20 cellular contexts compared by ENCODE assay signal in the genomic region with DNA sequence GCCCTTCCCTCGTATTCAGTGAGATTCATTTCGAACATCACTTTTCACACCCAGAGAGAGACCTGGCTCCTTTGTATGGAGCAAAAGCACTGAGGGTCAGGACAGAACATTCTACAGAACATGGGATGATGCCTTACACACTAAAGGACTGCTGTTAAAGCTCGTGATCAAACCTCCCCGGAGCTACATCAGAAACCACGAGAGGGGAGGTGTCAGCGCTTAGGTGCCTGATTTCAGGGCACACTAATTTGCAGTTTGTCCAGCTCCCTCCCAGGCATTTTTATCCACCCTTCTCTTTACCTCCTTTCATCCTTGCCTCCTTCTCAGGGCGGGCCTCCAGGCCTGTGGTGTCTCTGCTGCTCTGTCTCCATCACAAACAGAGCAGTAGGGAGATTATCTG.
DNase-seq lines count a peak whose midpoint lies in the region; ATAC-seq, FAIRE-seq and TF ChIP-seq lines count a peak whose summit lies in the region.
"Had no signal": no experiment of that assay in that cellular context is flagged by ENCODE, and none has a peak within 500 bp of the region (broad histone marks: within the 10 kb centered on the region; RNA-seq: fewer than 3 reads in every experiment).

No MANE protein-coding gene starts in this region.

- H3K9ac ChIP-seq in BLaER1 (no peak overlapping the region), OCI-LY1 (ENCODE audit: low read length) (no peak overlapping the region)

- H3F3A ChIP-seq in OCI-LY1 (ENCODE audit: insufficient read depth, low read length) = no peaks in the 10 kb centered on the region

- H3K79me2 ChIP-seq in OCI-LY1 (ENCODE audit: insufficient read depth, low read length) (no peaks in the 10 kb centered on the region), hepatocyte (no peaks in the 10 kb centered on the region)

- H3K27me3 ChIP-seq in BLaER1 (no peaks in the 10 kb centered on the region), OCI-LY1 (ENCODE audit: insufficient read depth, low read length) (no peaks in the 10 kb centered on the region), hepatocyte (peaks cover 18% of the 10 kb centered on the region)

- H3K27me3 Mint-ChIP-seq in naive B cell (no peaks in the 10 kb centered on the region), natural killer cell (ENCODE audit: low read depth in 2 of 2) (peaks cover 28 to 37% of the 10 kb centered on the region in 2 donors)

- no peaks in the 10 kb centered on the region for H3K9me3 Mint-ChIP-seq in naive B cell
- H3K9me3 Mint-ChIP-seq in natural killer cell = no peaks in the 10 kb centered on the region
- H3K9me3 Mint-ChIP-seq: CD14-positive monocyte; CD8-positive, alpha-beta T cell had no signal

- H3K9me2 ChIP-seq in OCI-LY1 (ENCODE audit: low read depth, low read length) (no peaks in the 10 kb centered on the region), hepatocyte (replicated peaks; ENCODE audit: insufficient read depth) (no peaks in the 10 kb centered on the region)

- H3K4me1 Mint-ChIP-seq in naive B cell = peaks cover 68 to 89% (median 71%) of the 10 kb centered on the region in 3 donors
- no peaks in the 10 kb centered on the region for H3K4me1 Mint-ChIP-seq in natural killer cell

- H3K4me3 ChIP-seq in BLaER1 = no peak overlapping the region
- H3K4me3 ChIP-seq in OCI-LY1 (ENCODE audit: low read depth, low read length, poor library complexity, severe bottlenecking) = no peak overlapping the region
- no peak overlapping the region for H3K4me3 ChIP-seq in hepatocyte

- H3K4me1 ChIP-seq in BLaER1 (peaks cover 96% of the 10 kb centered on the region), OCI-LY1 (ENCODE audit: insufficient read depth, low read length, severe bottlenecking) (peaks cover 85% of the 10 kb centered on the region), hepatocyte (ENCODE audit: insufficient read depth) (no peaks in the 10 kb centered on the region)

- peak overlapping the region in 2 of 8 donors; percentile 52 to 66 for H3K4me3 Mint-ChIP-seq in naive B cell
- H3K4me3 Mint-ChIP-seq in natural killer cell = no peak overlapping the region
- H3K4me3 Mint-ChIP-seq: CD14-positive monocyte; CD8-positive, alpha-beta T cell had no signal

- FAIRE-seq in urothelium cell line (lab: Jason Lieb, UNC) = peak; percentile 66
- FAIRE-seq: D721Med, GM12892, GM19239, H1 had no signal

- H3K27ac Mint-ChIP-seq in naive B cell (peak overlapping the region in 4 of 6 donors; percentile 45 to 93 (median 70)), natural killer cell (no peak overlapping the region)
- H3K27ac Mint-ChIP-seq: CD14-positive monocyte; CD8-positive, alpha-beta T cell had no signal

- TF ChIP-seq CTCF in OCI-LY1 (IDR thresholded peaks at IDR 0.05; ENCODE audit: low read length) (no peak), natural killer cell (IDR thresholded peaks at IDR 0.05) (no peak), hepatocyte (IDR thresholded peaks at IDR 0.05; ENCODE audit: poor library complexity) (no peak)

- H4K20me1 ChIP-seq in BLaER1 (no peaks in the 10 kb centered on the region), OCI-LY1 (ENCODE audit: insufficient read depth, low read length) (no peaks in the 10 kb centered on the region), hepatocyte (ENCODE audit: insufficient read depth, poor library complexity, severe bottlenecking) (no peaks in the 10 kb centered on the region)

- no peaks in the 10 kb centered on the region for H3K9me3 ChIP-seq in BLaER1
- H3K9me3 ChIP-seq in OCI-LY1 (ENCODE audit: low read length) = no peaks in the 10 kb centered on the region
- no peaks in the 10 kb centered on the region for H3K9me3 ChIP-seq in hepatocyte (ENCODE audit: low read depth)

- no peak for ATAC-seq in naive B cell (ENCODE audit: low read depth in 2 of 2)
- ATAC-seq in natural killer cell = no peak
- no peak for ATAC-seq in HG03097 (IDR thresholded peaks at IDR 0.05; ENCODE audit: low FRiP score, unreplicated experiment)
- ATAC-seq: CD8-positive, alpha-beta T cell had no signal

- intact Hi-C loops in natural killer cell (cut with micrococcal nuclease) = no loop called here

- H2AFZ ChIP-seq in OCI-LY1 (ENCODE audit: low read length) (no peak overlapping the region), hepatocyte (no peak overlapping the region)

- H3K4me2 ChIP-seq in BLaER1 = peak overlapping the region; percentile 89
- H3K4me2 ChIP-seq in OCI-LY1 (ENCODE audit: low read length) = no peak overlapping the region
- no peak overlapping the region for H3K4me2 ChIP-seq in hepatocyte

- H3K27ac ChIP-seq in BLaER1 (peak overlapping the region; percentile 86; the same call in 1 of the 2 replicates), OCI-LY1 (ENCODE audit: low read depth, low read length, poor library complexity, severe bottlenecking) (peak overlapping the region; percentile 96), hepatocyte (no peak overlapping the region)
- H3K27ac ChIP-seq: HL-60 had no signal

- 68% methylated on average over 7 of the region's 7 CpGs for WGBS in hepatocyte (ENCODE audit: low lambda C conversion rate, missing lambda C conversion rate)

- no peaks in the 10 kb centered on the region for H3K36me3 ChIP-seq in BLaER1
- no peaks in the 10 kb centered on the region for H3K36me3 ChIP-seq in OCI-LY1 (ENCODE audit: insufficient read depth, low read length)
- H3K36me3 ChIP-seq in hepatocyte (replicated peaks; ENCODE audit: insufficient read depth, low read depth) = no peaks in the 10 kb centered on the region

- no peak for DNase-seq in naive B cell
- DNase-seq in urothelium cell line (ENCODE audit: low spot score) = no peak
- DNase-seq in natural killer cell = no peak
- no peak for DNase-seq in hepatocyte (ENCODE audit: low spot score)
- DNase-seq: ACHN; CD8-positive, alpha-beta T cell; COR-L47; DMS153; DMS79 treated with DMSO at 0.1 percent for 48 hours; GDM1; HCEC 1CT had no signal

- H3K36me3 Mint-ChIP-seq in naive B cell = no peaks in the 10 kb centered on the region
- H3K36me3 Mint-ChIP-seq in natural killer cell = no peaks in the 10 kb centered on the region
- H3K36me3 Mint-ChIP-seq: CD14-positive monocyte; CD8-positive, alpha-beta T cell had no signal

Comparison
In these comparisons a context has a peak if more than half of its experiments do, and no peak if none do; other contexts are left out.
1. H3K27ac Mint-ChIP-seq: peak in naive B cell (4 of 6); none in natural killer cell (0 of 2).